8 cellular contexts compared by ENCODE assay signal in the genomic region with DNA sequence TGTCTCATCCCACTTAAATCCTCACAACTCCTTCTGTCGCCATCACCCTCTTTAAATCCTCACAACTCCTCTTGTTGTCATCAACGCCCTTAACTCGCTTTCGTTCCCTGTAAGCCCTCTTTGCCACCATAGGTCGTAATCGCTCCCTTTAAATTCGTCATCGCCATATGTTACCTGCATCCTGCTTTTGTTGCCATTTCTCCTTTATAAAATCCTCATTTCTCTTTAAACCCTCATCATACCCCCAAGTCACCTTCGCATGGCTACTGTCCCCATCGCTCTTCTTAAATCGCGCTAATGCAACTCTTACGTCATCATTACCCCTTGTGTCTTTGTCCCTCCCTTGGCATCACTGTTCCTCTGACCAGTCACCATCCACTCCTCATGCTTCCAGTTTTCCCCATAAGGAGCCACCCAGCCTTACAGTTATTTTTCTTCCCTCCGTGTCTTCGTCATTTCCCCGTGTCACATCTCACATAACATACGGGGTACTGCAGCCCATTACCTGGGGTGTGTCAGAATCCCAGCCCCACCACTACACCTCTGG. TPM values are rescaled to one million over a fixed set of nuclear protein-coding genes. Genes with fewer than 3 reads are reported as not detected.
DNase-seq lines count a peak whose midpoint lies in the region; ATAC-seq and TF ChIP-seq lines count a peak whose summit lies in the region.

No MANE protein-coding gene starts in this region.

- peak overlapping the region; percentile 74 for H3K9ac ChIP-seq in endocrine pancreas (ENCODE audit: control insufficient read depth, insufficient read depth, low read length)

- peak overlapping the region; percentile 85 for H3K27ac Mint-ChIP-seq in Calu3 (ENCODE audit: unreplicated experiment)
- peak overlapping the region; percentile 90 to 98 (median 94) for H3K27ac Mint-ChIP-seq in naive thymus-derived CD8-positive, alpha-beta T cell

- H3K9me3 Mint-ChIP-seq in Calu3 (ENCODE audit: low read depth, unreplicated experiment): no peaks in the 10 kb centered on the region
- H3K9me3 Mint-ChIP-seq in naive thymus-derived CD8-positive, alpha-beta T cell: no peaks in the 10 kb centered on the region

- DNase-seq in Calu3 (peak; percentile 9), HT1080 (ENCODE audit: low read depth) (peak; percentile 43), SK-N-DZ (ENCODE audit: low spot score) (peak; percentile 28), GM19240 (ENCODE audit: insufficient read length, low spot score) (no peak)
- peak in 1 of 10 donors; percentile 5 for DNase-seq in naive thymus-derived CD8-positive, alpha-beta T cell

- no peaks in the 10 kb centered on the region for H3K4me1 Mint-ChIP-seq in Calu3 (ENCODE audit: low read depth, unreplicated experiment)
- H3K4me1 Mint-ChIP-seq in naive thymus-derived CD8-positive, alpha-beta T cell: peaks cover 18 to 54% (median 36%) of the 10 kb centered on the region in 4 donors

- H3K4me1 ChIP-seq in endocrine pancreas (ENCODE audit: control insufficient read depth, insufficient read depth, low read length): no peaks in the 10 kb centered on the region

- H3K27me3 ChIP-seq in endocrine pancreas (ENCODE audit: control insufficient read depth, insufficient read depth, low read length): no peaks in the 10 kb centered on the region

- no peaks in the 10 kb centered on the region for H3K9me3 ChIP-seq in endocrine pancreas (ENCODE audit: control insufficient read depth, low read length)

- H3K27me3 Mint-ChIP-seq in Calu3 (ENCODE audit: unreplicated experiment): no peaks in the 10 kb centered on the region
- no peaks in the 10 kb centered on the region for H3K27me3 Mint-ChIP-seq in naive thymus-derived CD8-positive, alpha-beta T cell

- H3K4me3 Mint-ChIP-seq in Calu3 (ENCODE audit: low read depth, unreplicated experiment): peak overlapping the region; percentile 89
- H3K4me3 Mint-ChIP-seq in naive thymus-derived CD8-positive, alpha-beta T cell: peak overlapping the region; percentile 83 to 98 (median 94)

- ATAC-seq in naive thymus-derived CD8-positive, alpha-beta T cell: no peak
- ATAC-seq in GM21619 (IDR thresholded peaks at IDR 0.05; ENCODE audit: unreplicated experiment): no peak
- ATAC-seq in HG03521 (IDR thresholded peaks at IDR 0.05; ENCODE audit: unreplicated experiment): no peak

- intact Hi-C loops in Calu3 (cut with micrococcal nuclease; ENCODE audit: unreplicated experiment): no loop called here

- H3K36me3 ChIP-seq in endocrine pancreas (ENCODE audit: control insufficient read depth, insufficient read depth, low read length): no peaks in the 10 kb centered on the region

- no peak for TF ChIP-seq CTCF in Calu3 (IDR thresholded peaks at IDR 0.05; ENCODE audit: unreplicated experiment)

- POLR2A ChIA-PET in naive thymus-derived CD8-positive, alpha-beta T cell (lab: Charles Lee): interaction anchor here (0.6 to 2.1 kb wide), 11 partner anchors 40 to 429 kb away, joined by 3 to 16 read pairs (median 5); partner anchors contain the start of genes AKT2, BLVRB, RAB4B and SERTAD1

- BruUV-seq in Calu3 (replicated peaks; lab: Mats Ljungman, UMichigan): TSS peak; percentile 78

- peak overlapping the region; percentile 84 for H3K4me3 ChIP-seq in endocrine pancreas (ENCODE audit: control insufficient read depth, insufficient read depth, low read length)

- CTCF ChIA-PET in Calu3 (lab: Charles Lee): interaction anchor here (0.7 kb wide), 1 partner anchor 286 kb away, joined by 6 read pairs; no protein-coding TSS in a partner anchor

- H3K36me3 Mint-ChIP-seq in Calu3 (ENCODE audit: insufficient read depth, unreplicated experiment): peaks cover 30% of the 10 kb centered on the region
- H3K36me3 Mint-ChIP-seq in naive thymus-derived CD8-positive, alpha-beta T cell: peaks cover 0 to 2% (median 0%) of the 10 kb centered on the region in 3 donors

RNA-seq across cellular contexts. Expression of gene PLD3, which starts 0.5 kb away (rescaled TPM):
- 184 and 192 TPM in 2 replicates for total RNA-seq in Calu3 (2022)
- 83.6 and 104 TPM in 2 replicates for total RNA-seq in HT1080 (2014; rRNA removed; shearing (Covaris generic))
- polyA plus RNA-seq in HT1080 (2015; cell fraction: cytosol; rRNA removed): 125 and 137 TPM in 2 replicates
- 111 and 157 TPM in 2 replicates for polyA plus RNA-seq in HT1080 (2015; cell fraction: nucleus; rRNA removed)
- polyA plus RNA-seq in SK-N-DZ (2014; cell fraction: cytosol; rRNA removed): 345 and 371 TPM in 2 replicates
- 170 and 172 TPM in 2 replicates for polyA plus RNA-seq in SK-N-DZ (2014; cell fraction: nucleus; rRNA removed)
- 10 to 100 TPM; 92.5 to 98.6 TPM for total RNA-seq in naive thymus-derived CD8-positive, alpha-beta T cell
- polyA plus RNA-seq in naive thymus-derived CD8-positive, alpha-beta T cell: 10 to 100 TPM; 46.5 to 87.5 (median 67.5) TPM

RNA-seq across cellular contexts. Expression of gene C19orf47, which starts 0.8 kb away (rescaled TPM):
- total RNA-seq in Calu3 (2022): 19.3 and 22.7 TPM in 2 replicates
- 21.3 and 24.3 TPM in 2 replicates for total RNA-seq in HT1080 (2014; rRNA removed; shearing (Covaris generic))
- polyA plus RNA-seq in HT1080 (2015; cell fraction: cytosol; rRNA removed): 14.8 and 16.0 TPM in 2 replicates
- polyA plus RNA-seq in HT1080 (2015; cell fraction: nucleus; rRNA removed): 8.5 and 12.8 TPM in 2 replicates
- polyA plus RNA-seq in SK-N-DZ (2014; cell fraction: cytosol; rRNA removed): 8.7 and 9.2 TPM in 2 replicates
- polyA plus RNA-seq in SK-N-DZ (2014; cell fraction: nucleus; rRNA removed): 6.7 and 8.8 TPM in 2 replicates
- 10 to 100 TPM; 12.6 to 16.9 TPM for total RNA-seq in naive thymus-derived CD8-positive, alpha-beta T cell
- polyA plus RNA-seq in naive thymus-derived CD8-positive, alpha-beta T cell: 10 to 100 TPM in 1 of 3 donors, 1 to 10 TPM in 2; 6.8 to 10.0 (median 9.8) TPM

RNA-seq across cellular contexts. Expression of gene HIPK4, which starts 40.9 kb away (rescaled TPM):
- 0.14 TPM in 1 of 2 replicates, not detected in the other for total RNA-seq in Calu3 (2022)
- total RNA-seq in HT1080 (2014; rRNA removed; shearing (Covaris generic)): not detected in 2 replicates
- not detected in 2 replicates for polyA plus RNA-seq in HT1080 (2015; cell fraction: cytosol; rRNA removed)
- polyA plus RNA-seq in HT1080 (2015; cell fraction: nucleus; rRNA removed): not detected in 2 replicates
- polyA plus RNA-seq in SK-N-DZ (2014; cell fraction: cytosol; rRNA removed): not detected in 2 replicates
- not detected in 2 replicates for polyA plus RNA-seq in SK-N-DZ (2014; cell fraction: nucleus; rRNA removed)
- total RNA-seq in naive thymus-derived CD8-positive, alpha-beta T cell: under 1 TPM; 0.18 to 0.19 TPM
- polyA plus RNA-seq in naive thymus-derived CD8-positive, alpha-beta T cell: not detected
